In the genomic region with DNA sequence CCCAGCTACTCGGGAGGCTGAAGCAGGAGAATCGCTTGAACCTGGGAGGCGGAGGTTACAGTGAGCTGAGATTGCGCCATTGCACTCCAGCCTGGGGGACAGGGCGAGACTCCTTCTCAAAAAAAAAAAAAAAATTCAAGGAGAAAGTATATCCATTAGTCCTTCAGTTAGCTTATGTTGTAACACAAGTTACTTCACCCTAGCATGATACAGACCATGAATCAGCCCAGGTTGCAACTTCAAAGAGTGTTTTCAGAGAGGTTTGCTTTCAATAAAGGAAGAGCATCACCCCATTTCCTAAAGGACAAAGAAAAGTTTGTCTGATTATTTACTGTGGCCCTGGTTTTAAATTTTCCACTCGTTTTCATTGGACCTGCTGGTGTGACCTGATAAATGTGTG, we compare ENCODE assay signal across 13 cellular contexts.
"Had no signal": no experiment of that assay in that cellular context is flagged by ENCODE, and none has a peak within 500 bp of the region (broad histone marks: within the 10 kb centered on the region; RNA-seq: fewer than 3 reads in every experiment).

No MANE protein-coding gene starts in this region.

- FAIRE-seq: colon had no signal

- H3K4me3 Mint-ChIP-seq: activated naive CD8-positive, alpha-beta T cell treated with anti-CD3 and anti-CD28 coated beads for 36 hours; activated T-cell treated with anti-CD3 and anti-CD28 coated beads, Interleukin-2, amount 50 U/mL, for 24 hours; stimulated activated naive CD8-positive, alpha-beta T cell treated with anti-CD3 and anti-CD28 coated beads, Interleukin-15, Interleukin-2, amounts not matched to agents 100 ng/mL and 50 ng/mL, for 24 hours; T-helper 1 cell treated with Interleukin-12 subunit alpha and Interleukin-12 subunit beta and Interleukin-4 antibody, amounts not matched to agents 30 μg/mL and 1 μg/mL, for 36 hours; WTC11 had no signal

- H3K27ac ChIP-seq: cardiac muscle cell, gastroesophageal sphincter, upper lobe of left lung had no signal

- H3K4me1 ChIP-seq: gastroesophageal sphincter, upper lobe of left lung had no signal

- H3K9me3 Mint-ChIP-seq: activated naive CD8-positive, alpha-beta T cell treated with anti-CD3 and anti-CD28 coated beads for 36 hours; activated T-cell treated with anti-CD3 and anti-CD28 coated beads, Interleukin-2, amount 50 U/mL, for 24 hours; stimulated activated naive CD8-positive, alpha-beta T cell treated with anti-CD3 and anti-CD28 coated beads, Interleukin-15, Interleukin-2, amounts not matched to agents 100 ng/mL and 50 ng/mL, for 24 hours; T-helper 1 cell treated with Interleukin-12 subunit alpha and Interleukin-12 subunit beta and Interleukin-4 antibody, amounts not matched to agents 30 μg/mL and 1 μg/mL, for 36 hours; WTC11 had no signal

- H3K27me3 ChIP-seq: cardiac muscle cell, gastroesophageal sphincter, upper lobe of left lung had no signal

- H3K4me1 Mint-ChIP-seq: activated naive CD8-positive, alpha-beta T cell treated with anti-CD3 and anti-CD28 coated beads for 36 hours; WTC11 had no signal

- ATAC-seq: gastroesophageal sphincter, WTC11 had no signal

- H3K4me3 ChIP-seq: cardiac muscle cell, gastroesophageal sphincter, upper lobe of left lung had no signal

- H3K27ac Mint-ChIP-seq: activated naive CD8-positive, alpha-beta T cell treated with anti-CD3 and anti-CD28 coated beads for 36 hours; activated T-cell treated with anti-CD3 and anti-CD28 coated beads, Interleukin-2, amount 50 U/mL, for 24 hours; stimulated activated naive CD8-positive, alpha-beta T cell treated with anti-CD3 and anti-CD28 coated beads, Interleukin-15, Interleukin-2, amounts not matched to agents 100 ng/mL and 50 ng/mL, for 24 hours; T-helper 1 cell treated with Interleukin-12 subunit alpha and Interleukin-12 subunit beta and Interleukin-4 antibody, amounts not matched to agents 30 μg/mL and 1 μg/mL, for 36 hours; WTC11 had no signal

- H3K36me3 ChIP-seq: cardiac muscle cell had no signal

- H3K27me3 Mint-ChIP-seq: activated naive CD8-positive, alpha-beta T cell treated with anti-CD3 and anti-CD28 coated beads for 36 hours; activated T-cell treated with anti-CD3 and anti-CD28 coated beads, Interleukin-2, amount 50 U/mL, for 24 hours; stimulated activated naive CD8-positive, alpha-beta T cell treated with anti-CD3 and anti-CD28 coated beads, Interleukin-15, Interleukin-2, amounts not matched to agents 100 ng/mL and 50 ng/mL, for 24 hours had no signal

- H3K9me3 ChIP-seq: gastroesophageal sphincter, upper lobe of left lung had no signal

- DNase-seq: activated gamma-delta T cell; activated naive CD8-positive, alpha-beta T cell treated with anti-CD3 and anti-CD28 coated beads for 36 hours; activated T-cell treated with anti-CD3 and anti-CD28 coated beads, Interleukin-2, amount 50 U/mL, for 24 hours; aorta; stimulated activated CD4-positive, alpha-beta T cell treated with anti-CD3 and anti-CD28 coated beads, Interleukin-15, amount 100 ng/mL, for 24 hours; stimulated activated CD4-positive, alpha-beta T cell treated with anti-CD3 and anti-CD28 coated beads, Interleukin-4, amount 100 ng/mL, for 24 hours; upper lobe of left lung had no signal
